Comparison of ENCODE assay signal across 8 cellular contexts in the genomic region with DNA sequence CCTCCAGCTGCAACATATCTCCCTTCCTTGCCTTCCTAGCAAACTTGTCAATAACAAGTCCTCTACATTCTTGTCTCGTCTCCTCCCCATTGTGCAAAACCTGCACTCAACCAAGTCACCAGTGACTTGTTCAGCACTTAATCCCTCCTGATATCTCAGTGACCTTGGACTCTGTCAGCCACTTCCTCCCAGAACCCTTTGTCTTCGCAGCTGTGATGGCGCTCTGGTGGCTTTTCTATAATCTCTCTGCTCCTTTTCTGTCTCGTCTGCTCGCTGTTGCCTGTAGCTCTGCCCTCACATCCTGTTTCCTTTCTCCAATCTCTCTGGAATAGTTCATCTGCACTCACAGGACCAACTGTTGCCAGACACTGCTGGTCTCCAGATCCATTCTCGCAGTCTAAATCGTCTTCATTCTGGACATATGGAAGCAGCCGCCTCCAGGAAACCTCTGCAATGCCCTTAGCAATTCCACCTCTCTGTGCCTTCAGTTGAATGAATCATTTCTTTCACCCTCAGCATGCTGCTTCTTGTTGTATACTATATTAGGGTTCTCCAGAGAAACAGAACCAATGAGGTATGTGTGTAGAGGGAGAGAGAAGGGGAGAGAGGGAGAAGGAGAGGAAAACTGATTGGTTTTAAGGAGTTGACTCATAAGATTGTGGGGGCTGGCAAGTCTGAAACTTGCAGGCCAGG. TPM values are rescaled to one million over a fixed set of nuclear protein-coding genes. Genes with fewer than 3 reads are reported as not detected.
DNase-seq lines count a peak whose midpoint lies in the region; ATAC-seq and TF ChIP-seq lines count a peak whose summit lies in the region.

No MANE protein-coding gene starts in this region.

- H3K27ac ChIP-seq in WERI-Rb-1 = peak overlapping the region; percentile 47
- peak overlapping the region in 10 of 12 donors; percentile 10 to 60 (median 38) for H3K27ac ChIP-seq in heart left ventricle

- H3K4me3 ChIP-seq in WERI-Rb-1 (ENCODE audit: low read depth, low read length) (no peak overlapping the region), heart left ventricle (peak overlapping the region in 5 of 12 donors; percentile 2 to 16 (median 3))

- peaks cover 8% of the 10 kb centered on the region for H3K9me3 ChIP-seq in WERI-Rb-1 (ENCODE audit: severe bottlenecking)
- peaks cover 0 to 6% (median 0%) of the 10 kb centered on the region in 12 donors for H3K9me3 ChIP-seq in heart left ventricle

- TF ChIP-seq POLR2A in heart left ventricle (IDR thresholded peaks at IDR 0.05) = no peak

- H3K36me3 ChIP-seq in WERI-Rb-1 (no peaks in the 10 kb centered on the region), heart left ventricle (no peaks in the 10 kb centered on the region)

- ATAC-seq in heart left ventricle = peak in 3 of 4 donors; percentile 20 to 79 (median 46)
- no peak for ATAC-seq in HG03521 (IDR thresholded peaks at IDR 0.05; ENCODE audit: unreplicated experiment)
- no peak for ATAC-seq in GM19455 (IDR thresholded peaks at IDR 0.05; ENCODE audit: unreplicated experiment)

- TF ChIP-seq CTCF in WERI-Rb-1 (IDR thresholded peaks at IDR 0.05; ENCODE audit: low read depth, low read length) (no peak), heart left ventricle (IDR thresholded peaks at IDR 0.05) (no peak)

- intact Hi-C loops in heart left ventricle (cut with DNase I) = no loop called here

- H3K27me3 ChIP-seq in WERI-Rb-1 (ENCODE audit: insufficient read depth, low read depth, severe bottlenecking) = no peaks in the 10 kb centered on the region
- no peaks in the 10 kb centered on the region for H3K27me3 ChIP-seq in heart left ventricle

- WGBS in heart left ventricle, 4 donors = 25 to 36% (median 27%) methylated on average over 8 of the region's 8 CpGs

- peaks cover 0 to 70% (median 11%) of the 10 kb centered on the region in 12 donors for H3K4me1 ChIP-seq in heart left ventricle

- DNase-seq in activated gamma-delta T cell treated with Interleukin-2 at 50 U/mL for 16 hours (peak; percentile 24), activated gamma-delta T cell (lab: John Stamatoyannopoulos, UW) (no peak), WERI-Rb-1 (peak; percentile 39), heart left ventricle (no peak), superior temporal gyrus (ENCODE audit: extremely low spot score) (peak; percentile 35), RKO (ENCODE audit: low spot score) (no peak)

RNA-seq across cellular contexts. Expression of gene IFNAR2, which starts 17.4 kb away (rescaled TPM):
- 10 to 100 TPM in 7 of 9 donors, 1 to 10 TPM in 2; 6.5 to 46.7 (median 12.9) TPM for total RNA-seq in heart left ventricle
- 1 to 10 TPM; 8.2 to 9.6 TPM for polyA plus RNA-seq in heart left ventricle

RNA-seq across cellular contexts. Expression of gene IL10RB, which starts 53.9 kb away (rescaled TPM):
- total RNA-seq in heart left ventricle = 10 to 100 TPM in 3 of 9 donors, 1 to 10 TPM in 6; 4.5 to 28.2 (median 8.3) TPM
- 10 to 100 TPM in 1 of 2 donors, 1 to 10 TPM in 1; 7.4 to 12.9 TPM for polyA plus RNA-seq in heart left ventricle

Comparison
In these comparisons a context has a peak if more than half of its experiments do, and no peak if none do; other contexts are left out.
1. DNase-seq: peak in activated gamma-delta T cell treated with Interleukin-2 at 50 U/mL for 16 hours (single experiment), WERI-Rb-1 (single experiment) and superior temporal gyrus (single experiment); none in activated gamma-delta T cell (single experiment), heart left ventricle (0 of 5) and RKO (single experiment).
2. ATAC-seq: peak in heart left ventricle (3 of 4); none in HG03521 (single experiment) and GM19455 (single experiment).